20 cellular contexts compared by ENCODE assay signal in genomic region chr7:149282331-149282655, GRCh38.
"Had no signal": no experiment of that assay in that cellular context is flagged by ENCODE, and none has a peak within 500 bp of the region (broad histone marks: within the 10 kb centered on the region; RNA-seq: fewer than 3 reads in every experiment).

No MANE protein-coding gene starts in this region.

- H3K27me3 ChIP-seq: foreskin keratinocyte, ovary, sigmoid colon, upper lobe of left lung had no signal

- H3K4me3 Mint-ChIP-seq: activated CD8-positive, alpha-beta memory T cell treated with anti-CD3 and anti-CD28 coated beads, Interleukin-2, amount 10 ng/mL, durations not matched to agents 7 days and 5 days; activated naive CD4-positive, alpha-beta T cell treated with anti-CD3 and anti-CD28 coated beads for 36 hours; mesothelial cell of epicardium; stimulated activated memory B cell treated with anti-CD40 and anti-IgM and Interleukin-4, amounts not matched to agents 10 μg/mL and 1 μg/mL and 100 μg/mL, for 72 hours had no signal

- H3K27ac Mint-ChIP-seq: activated CD8-positive, alpha-beta memory T cell treated with anti-CD3 and anti-CD28 coated beads, Interleukin-2, amount 10 ng/mL, durations not matched to agents 7 days and 5 days; activated naive CD4-positive, alpha-beta T cell treated with anti-CD3 and anti-CD28 coated beads for 36 hours; mesothelial cell of epicardium; stimulated activated memory B cell treated with anti-CD40 and anti-IgM and Interleukin-4, amounts not matched to agents 10 μg/mL and 1 μg/mL and 100 μg/mL, for 72 hours had no signal

- DNase-seq: activated CD4-positive, CD25-positive, alpha-beta regulatory T cell; activated CD8-positive, alpha-beta memory T cell treated with anti-CD3 and anti-CD28 coated beads, Interleukin-2, amount 10 ng/mL, durations not matched to agents 7 days and 5 days; activated naive CD4-positive, alpha-beta T cell treated with anti-CD3 and anti-CD28 coated beads for 36 hours; cerebellar nuclear complex; effector memory CD4-positive, alpha-beta T cell; foreskin keratinocyte; glutamatergic neuron; hippocampal formation; ovary; SHP77 treated with DMSO at 0.1 percent for 48 hours; sigmoid colon; SK-N-SH; stimulated activated CD4-positive, alpha-beta T cell treated with anti-CD3 and anti-CD28 coated beads, Interleukin-4, amount 100 ng/mL, for 24 hours; T1000 had no signal

- ATAC-seq: activated CD8-positive, alpha-beta memory T cell treated with anti-CD3 and anti-CD28 coated beads, Interleukin-2, amount 10 ng/mL, durations not matched to agents 7 days and 5 days; foreskin keratinocyte; stimulated activated memory B cell treated with anti-CD40 and anti-IgM and Interleukin-4, amounts not matched to agents 10 μg/mL and 1 μg/mL and 100 μg/mL, for 72 hours had no signal

- H3K27ac ChIP-seq: foreskin keratinocyte, ovary, sigmoid colon, thoracic aorta, upper lobe of left lung had no signal

- H3K4me2 ChIP-seq: SK-N-SH had no signal

- H3K9me2 ChIP-seq: SK-N-SH had no signal

- H3K9me3 Mint-ChIP-seq: activated naive CD4-positive, alpha-beta T cell treated with anti-CD3 and anti-CD28 coated beads for 36 hours; mesothelial cell of epicardium; stimulated activated memory B cell treated with anti-CD40 and anti-IgM and Interleukin-4, amounts not matched to agents 10 μg/mL and 1 μg/mL and 100 μg/mL, for 72 hours had no signal

- H3K36me3 ChIP-seq: ovary had no signal

- H3K4me3 ChIP-seq: lung, ovary, sigmoid colon, thoracic aorta, upper lobe of left lung had no signal

- H3K27me3 Mint-ChIP-seq: activated CD8-positive, alpha-beta memory T cell treated with anti-CD3 and anti-CD28 coated beads, Interleukin-2, amount 10 ng/mL, durations not matched to agents 7 days and 5 days; stimulated activated memory B cell treated with anti-CD40 and anti-IgM and Interleukin-4, amounts not matched to agents 10 μg/mL and 1 μg/mL and 100 μg/mL, for 72 hours had no signal

- FAIRE-seq: keratinocyte had no signal
